Comparison of ENCODE assay signal across 19 cellular contexts in the genomic region with DNA sequence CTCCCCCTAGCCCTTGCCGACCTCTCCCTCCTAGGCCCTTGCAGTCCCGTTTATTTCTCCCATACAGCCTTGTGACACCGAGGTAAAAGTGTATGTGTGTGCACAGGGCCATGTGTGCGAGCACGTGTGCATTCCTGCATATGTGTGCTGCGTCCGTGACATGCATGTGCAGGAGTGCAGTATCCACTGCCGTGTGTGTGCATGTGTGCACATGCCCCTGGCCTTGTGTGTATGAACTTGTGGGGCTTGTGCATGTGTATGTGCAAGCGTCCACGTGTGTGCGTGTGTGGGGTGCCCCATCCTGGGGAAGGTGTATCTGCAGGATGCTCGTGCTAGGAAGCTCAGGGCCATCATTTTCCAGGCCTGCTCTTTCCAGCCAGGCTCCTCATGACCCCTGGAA. TPM values are rescaled to one million over a fixed set of nuclear protein-coding genes. Genes with fewer than 3 reads are reported as not detected.
A peak's percentile ranks its signal among the peaks of the same experiment; 100 is the strongest.
DNase-seq lines count a peak whose midpoint lies in the region; ATAC-seq, FAIRE-seq and TF ChIP-seq lines count a peak whose summit lies in the region.
"Had no signal": no experiment of that assay in that cellular context is flagged by ENCODE, and none has a peak within 500 bp of the region (broad histone marks: within the 10 kb centered on the region; RNA-seq: fewer than 3 reads in every experiment).

No MANE protein-coding gene starts in this region.

- no peak overlapping the region for H3K4me3 ChIP-seq in H1 (ENCODE audit: extremely low read depth in 1 of 4, insufficient read depth in 2 of 4, low read depth in 3 of 4, low read length in 4 of 4)
- no peak overlapping the region for H3K4me3 ChIP-seq in gastrocnemius medialis
- H3K4me3 ChIP-seq: HAP-1 had no signal

- 89% methylated on average over 12 of the region's 12 CpGs; no CpG with 5 or more reads in 1 of the 2 experiments for WGBS in H1 (ENCODE audit: extremely low coverage in 1 of 2, insufficient coverage in 1 of 2, insufficient read length in 1 of 2, insufficient replicate concordance in 2 of 2, low coverage in 1 of 2, low lambda C conversion rate in 2 of 2, missing lambda C conversion rate in 1 of 2), 2 experiments

- H2BK20ac ChIP-seq in H1 (ENCODE audit: low read length) = no peak overlapping the region

- H2BK120ac ChIP-seq in H1 (replicated peaks; ENCODE audit: low read depth, low read length) = no peak overlapping the region

- H3K4me1 ChIP-seq in H1 (replicated peaks in 1 of 4; ENCODE audit: control insufficient read depth in 3 of 4, insufficient read depth in 4 of 4, low read length in 3 of 4) = peaks cover 0 to 8% (median 2%) of the 10 kb centered on the region in 4 experiments; a peak in 1 of 7 replicates
- H3K4me1 ChIP-seq in gastrocnemius medialis = peaks cover 29 to 36% of the 10 kb centered on the region in 2 donors
- H3K4me1 ChIP-seq: HAP-1 had no signal

- no peak for ATAC-seq in stimulated activated effector memory CD8-positive, alpha-beta T cell treated with anti-CD3 and anti-CD28 coated beads, Interleukin-12 subunit alpha, Interleukin-12 subunit beta, amount 100 ng/mL, for 72 hours
- ATAC-seq in gastrocnemius medialis = no peak
- ATAC-seq in WTC11 = no peak

- H3K4me2 ChIP-seq in H1 (ENCODE audit: insufficient read depth in 1 of 2, low read depth in 2 of 2, low read length in 2 of 2) = no peak overlapping the region

- H3K79me2 ChIP-seq in H1 (ENCODE audit: control insufficient read depth in 1 of 2, insufficient read depth in 2 of 2, low read length in 2 of 2) = no peaks in the 10 kb centered on the region

- TF ChIP-seq EP300 in H1 (IDR thresholded peaks at IDR 0.05; ENCODE audit: borderline replicate concordance in 1 of 2, low read depth in 2 of 2, low read length in 2 of 2) = no peak

- no peak overlapping the region for H3K9ac ChIP-seq in H1 (replicated peaks in 1 of 4; ENCODE audit: extremely low read depth in 1 of 4, low read depth in 3 of 4, low read length in 3 of 4)

- H4K5ac ChIP-seq in H1 (ENCODE audit: insufficient read length, low read depth, low read length) = no peak overlapping the region

- peak overlapping the region; percentile 52 for H3K27ac Mint-ChIP-seq in stimulated activated effector memory CD8-positive, alpha-beta T cell treated with anti-CD3 and anti-CD28 coated beads, Interleukin-12 subunit alpha, Interleukin-12 subunit beta, amount 100 ng/mL, for 72 hours
- no peak overlapping the region for H3K27ac Mint-ChIP-seq in WTC11
- H3K27ac Mint-ChIP-seq: B cell had no signal

- no peaks in the 10 kb centered on the region for H3K9me3 Mint-ChIP-seq in stimulated activated effector memory CD8-positive, alpha-beta T cell treated with anti-CD3 and anti-CD28 coated beads, Interleukin-12 subunit alpha, Interleukin-12 subunit beta, amount 100 ng/mL, for 72 hours
- H3K9me3 Mint-ChIP-seq in WTC11 = no peaks in the 10 kb centered on the region
- H3K9me3 Mint-ChIP-seq: CD4-positive, alpha-beta memory T cell had no signal

- peak overlapping the region; percentile 74 for H4K91ac ChIP-seq in H1 (replicated peaks; ENCODE audit: insufficient read length, low read length)

- H3K27me3 Mint-ChIP-seq in WTC11 (ENCODE audit: low read depth) = no peaks in the 10 kb centered on the region
- H3K27me3 Mint-ChIP-seq: B cell; CD4-positive, alpha-beta memory T cell had no signal

- H3K18ac ChIP-seq in H1 (ENCODE audit: extremely low read depth, low read length) = no peak overlapping the region

- H3K36me3 Mint-ChIP-seq in stimulated activated effector memory CD8-positive, alpha-beta T cell treated with anti-CD3 and anti-CD28 coated beads, Interleukin-12 subunit alpha, Interleukin-12 subunit beta, amount 100 ng/mL, for 72 hours = peaks cover 6% of the 10 kb centered on the region
- no peaks in the 10 kb centered on the region for H3K36me3 Mint-ChIP-seq in WTC11

- no peak overlapping the region for H4K8ac ChIP-seq in H1 (ENCODE audit: extremely low read depth, insufficient read depth, low read length)

- H3K27ac ChIP-seq in RWPE1 (peak overlapping the region; percentile 87), H1 (ENCODE audit: low read depth, low read length) (no peak overlapping the region), gastrocnemius medialis (no peak overlapping the region)
- H3K27ac ChIP-seq: C4-2B had no signal

- H3K56ac ChIP-seq in H1 (replicated peaks; ENCODE audit: insufficient read length, low read depth, low read length) = no peak overlapping the region

- H3K9me3 ChIP-seq in H1 (ENCODE audit: insufficient read depth in 2 of 2, low read depth in 1 of 2, low read length in 1 of 2) (no peaks in the 10 kb centered on the region), gastrocnemius medialis (no peaks in the 10 kb centered on the region)
- H3K9me3 ChIP-seq: HAP-1 had no signal

- intact Hi-C loops in gastrocnemius medialis (cut with DNase I; ENCODE audit: low total_unique reads) = loop anchor here (2.0 kb wide), 1 partner anchor 136 kb away; a partner anchor contains a TSS

- no peaks in the 10 kb centered on the region; the same call in 1 of the 2 replicates for H3K79me1 ChIP-seq in H1 (ENCODE audit: low read depth, low read length)

- H2AK5ac ChIP-seq in H1 (ENCODE audit: low read depth, low read length) = no peak overlapping the region

- H3K4me1 Mint-ChIP-seq in stimulated activated effector memory CD8-positive, alpha-beta T cell treated with anti-CD3 and anti-CD28 coated beads, Interleukin-12 subunit alpha, Interleukin-12 subunit beta, amount 100 ng/mL, for 72 hours = peaks cover 18% of the 10 kb centered on the region
- H3K4me1 Mint-ChIP-seq in WTC11 = peaks cover 10% of the 10 kb centered on the region

- H2AFZ ChIP-seq in H1 (ENCODE audit: low read length) = no peak overlapping the region

- no peak overlapping the region; the same call in 1 of the 2 replicates for H2BK5ac ChIP-seq in H1 (ENCODE audit: low read depth, low read length)

- TF ChIP-seq CTCF in RWPE1 (conservative IDR thresholded peaks at IDR 0.05; ENCODE audit: low read depth) (no peak), H1 (IDR thresholded peaks at IDR 0.05; ENCODE audit: control extremely low read depth in 1 of 3, insufficient read depth in 1 of 3, low read depth in 1 of 3, low read length in 3 of 3) (no peak), gastrocnemius medialis (IDR thresholded peaks at IDR 0.05 in 4 of 5, conservative IDR thresholded peaks at IDR 0.05 in 1 of 5) (no peak), WTC11 (IDR thresholded peaks at IDR 0.05) (no peak)

- H3K27me3 ChIP-seq in H1 (replicated peaks in 1 of 4; ENCODE audit: control insufficient read depth in 3 of 4, extremely low read depth in 1 of 4, insufficient read depth in 3 of 4, low read length in 3 of 4) (no peaks in the 10 kb centered on the region; a peak in 1 of 7 replicates), gastrocnemius medialis (no peaks in the 10 kb centered on the region)

- H2BK12ac ChIP-seq in H1 (ENCODE audit: low read depth, low read length) = no peak overlapping the region

- H2BK15ac ChIP-seq in H1 (ENCODE audit: low read length) = no peak overlapping the region

- TF ChIP-seq POLR2A in H1 (IDR thresholded peaks at IDR 0.05; ENCODE audit: control extremely low read depth in 1 of 2, low read depth in 2 of 2, low read length in 2 of 2) (no peak), gastrocnemius medialis (IDR thresholded peaks at IDR 0.05) (no peak)

- no peaks in the 10 kb centered on the region for H3K36me3 ChIP-seq in H1 (ENCODE audit: control insufficient read depth in 2 of 4, insufficient read depth in 4 of 4, low read length in 3 of 4)
- peaks cover 0 to 52% of the 10 kb centered on the region in 2 donors for H3K36me3 ChIP-seq in gastrocnemius medialis
- H3K36me3 ChIP-seq: HAP-1 had no signal

- CTCF ChIA-PET in RWPE1 (lab: Yijun Ruan, JAX) (interaction anchor here (1.5 to 2.5 kb wide), 3 partner anchors 16 to 281 kb away, joined by 3 to 24 read pairs (median 17); a partner anchor contains a TSS), H1 (lab: Charles Lee; ENCODE audit: partially characterized antibody) (interaction anchor here (1.2 to 9.2 kb wide), 25 partner anchors 10 to 136 kb away, joined by 3 to 116 read pairs (median 14); a partner anchor contains a TSS), WTC11 (lab: Charles Lee) (interaction anchor here (1.8 to 4.2 kb wide), 13 partner anchors 11 to 381 kb away, joined by 5 to 115 read pairs (median 16); a partner anchor contains a TSS)

- H3K4me3 Mint-ChIP-seq in stimulated activated effector memory CD8-positive, alpha-beta T cell treated with anti-CD3 and anti-CD28 coated beads, Interleukin-12 subunit alpha, Interleukin-12 subunit beta, amount 100 ng/mL, for 72 hours = no peak overlapping the region
- H3K4me3 Mint-ChIP-seq in WTC11 = no peak overlapping the region
- H3K4me3 Mint-ChIP-seq: B cell; CD4-positive, alpha-beta memory T cell had no signal

- POLR2A ChIA-PET in RWPE1 (lab: Yijun Ruan, JAX; ENCODE audit: low non-redundant PET) = no interaction called here
- POLR2A ChIA-PET in H1 (lab: Charles Lee; ENCODE audit: partially characterized antibody) = interaction anchor here (1.3 kb wide), 1 partner anchor 82 kb away, joined by 4 read pairs; no protein-coding TSS in a partner anchor
- POLR2A ChIA-PET in WTC11 (lab: Charles Lee) = no interaction called here

- peaks cover 0 to 4% of the 10 kb centered on the region in 2 experiments for H4K20me1 ChIP-seq in H1 (replicated peaks in 1 of 2; ENCODE audit: control insufficient read depth in 1 of 2, insufficient read depth in 2 of 2, low read length in 2 of 2)

- TF ChIP-seq RAD21 in H1 (IDR thresholded peaks at IDR 0.05 in 1 of 2, conservative IDR thresholded peaks at IDR 0.05 in 1 of 2; ENCODE audit: low read depth in 2 of 2, low read length in 2 of 2) = no peak

- no peak overlapping the region for H3K23ac ChIP-seq in H1 (ENCODE audit: insufficient read length)

- DNase-seq in RWPE1 (ENCODE audit: low spot score) (no peak), H1 (ENCODE audit: low read depth in 1 of 2, low spot score in 2 of 2) (no peak), gastrocnemius medialis (no peak), WTC11 (ENCODE audit: low spot score) (no peak)
- no peak for DNase-seq in stimulated activated effector memory CD8-positive, alpha-beta T cell treated with anti-CD3 and anti-CD28 coated beads, Interleukin-12 subunit alpha, Interleukin-12 subunit beta, amount 100 ng/mL, for 72 hours (ENCODE audit: low spot score in 2 of 2)
- DNase-seq: CD4-positive, alpha-beta memory T cell; COR-L47; DMS153; DMS79 treated with DMSO at 0.1 percent for 48 hours; EL; GOT3 had no signal

- no peak overlapping the region for H3K14ac ChIP-seq in H1 (ENCODE audit: insufficient read length)

- no peak overlapping the region for H3K4ac ChIP-seq in H1 (replicated peaks; ENCODE audit: insufficient read length, low read depth, low read length)

- H3K23me2 ChIP-seq in H1 (ENCODE audit: low read depth, low read length) = peaks cover 2% of the 10 kb centered on the region

- in situ Hi-C loops in gastrocnemius medialis (cut with MboI; ENCODE audit: low sequenced_read_pairs in 4 of 4) = loop anchor here in 1 of 4 donors (5.0 kb wide), 1 partner anchor 134 kb away; a partner anchor contains a TSS

- FAIRE-seq in H1 (lab: Jason Lieb, UNC) = no peak
- FAIRE-seq: A204.1, D721Med, G401.6, GM12892, GM19239 had no signal

RNA-seq across cellular contexts. Expression of a gene that starts 6.6 kb away (rescaled TPM):
- 35.9 and 37.9 TPM in 2 replicates for total RNA-seq in H1 (2021; fragmentation: NEBNext Ultra II Directional; extraction: Animal tissue kit (Norgen Biotek cat#: 25700))
- 39.2 and 44.1 TPM in 2 replicates for polyA plus RNA-seq in H1 (2011; rRNA removed)
- polyA plus RNA-seq in H1 (2011; cell fraction: cytosol; rRNA removed) = 45.5 TPM
- 32.0 TPM for polyA plus RNA-seq in H1 (2011; cell fraction: nucleus; rRNA removed)
- 32.5 to 48.8 TPM (median 43.2 TPM) in 4 replicates for polyA plus RNA-seq in H1 (2012, experiment 1 of 2)
- polyA plus RNA-seq in H1 (2012, experiment 2 of 2) = 31.3 TPM
- polyA plus RNA-seq in H1 (2013, experiment 1 of 2) = 26.6 TPM
- 24.9 TPM for polyA plus RNA-seq in H1 (2013, experiment 2 of 2)
- polyA minus RNA-seq in H1 (2011; rRNA and poly(A)+ RNA removed) = 9.5 and 12.8 TPM in 2 replicates
- polyA minus RNA-seq in H1 (2011; cell fraction: cytosol; rRNA and poly(A)+ RNA removed) = 2.6 TPM
- polyA minus RNA-seq in H1 (2011; cell fraction: nucleus; rRNA and poly(A)+ RNA removed) = 6.3 TPM
- total RNA-seq in gastrocnemius medialis (100 to 1,000 TPM; 240 to 489 (median 359) TPM), WTC11 (2021) (27.5 to 34.9 TPM (median 34.4 TPM) in 3 replicates)

RNA-seq across cellular contexts. Expression of a gene that starts 16.4 kb away (rescaled TPM):
- total RNA-seq in H1 (2021; fragmentation: NEBNext Ultra II Directional; extraction: Animal tissue kit (Norgen Biotek cat#: 25700)) = 4.2 and 4.4 TPM in 2 replicates
- polyA plus RNA-seq in H1 (2011; rRNA removed) = 1.8 and 3.2 TPM in 2 replicates
- polyA plus RNA-seq in H1 (2011; cell fraction: cytosol; rRNA removed) = 1.1 TPM
- polyA plus RNA-seq in H1 (2011; cell fraction: nucleus; rRNA removed) = 2.7 TPM
- 3.7 to 5.2 TPM (median 4.0 TPM) in 4 replicates for polyA plus RNA-seq in H1 (2012, experiment 1 of 2)
- polyA plus RNA-seq in H1 (2012, experiment 2 of 2) = 2.6 TPM
- 6.7 TPM for polyA plus RNA-seq in H1 (2013, experiment 1 of 2)
- 7.6 TPM for polyA plus RNA-seq in H1 (2013, experiment 2 of 2)
- 1.4 and 2.4 TPM in 2 replicates for polyA minus RNA-seq in H1 (2011; rRNA and poly(A)+ RNA removed)
- polyA minus RNA-seq in H1 (2011; cell fraction: cytosol; rRNA and poly(A)+ RNA removed) = 2.3 TPM
- 2.5 TPM for polyA minus RNA-seq in H1 (2011; cell fraction: nucleus; rRNA and poly(A)+ RNA removed)
- total RNA-seq in gastrocnemius medialis (10 to 100 TPM; 27.4 to 49.8 (median 32.6) TPM), WTC11 (2021) (3.7 to 4.4 TPM (median 4.2 TPM) in 3 replicates)

RNA-seq across cellular contexts. Expression of a gene that starts 28.5 kb away (rescaled TPM):
- 37.7 and 43.7 TPM in 2 replicates for total RNA-seq in H1 (2021; fragmentation: NEBNext Ultra II Directional; extraction: Animal tissue kit (Norgen Biotek cat#: 25700))
- 64.4 and 72.9 TPM in 2 replicates for polyA plus RNA-seq in H1 (2011; rRNA removed)
- 60.4 TPM for polyA plus RNA-seq in H1 (2011; cell fraction: cytosol; rRNA removed)
- 54.5 TPM for polyA plus RNA-seq in H1 (2011; cell fraction: nucleus; rRNA removed)
- 22.5 to 37.7 TPM (median 31.4 TPM) in 4 replicates for polyA plus RNA-seq in H1 (2012, experiment 1 of 2)
- polyA plus RNA-seq in H1 (2012, experiment 2 of 2) = 33.2 TPM
- 27.2 TPM for polyA plus RNA-seq in H1 (2013, experiment 1 of 2)
- 27.7 TPM for polyA plus RNA-seq in H1 (2013, experiment 2 of 2)
- 40.3 and 44.6 TPM in 2 replicates for polyA minus RNA-seq in H1 (2011; rRNA and poly(A)+ RNA removed)
- polyA minus RNA-seq in H1 (2011; cell fraction: cytosol; rRNA and poly(A)+ RNA removed) = 18.6 TPM
- 23.3 TPM for polyA minus RNA-seq in H1 (2011; cell fraction: nucleus; rRNA and poly(A)+ RNA removed)
- 10 to 100 TPM; 46.7 to 69.3 (median 56.9) TPM for total RNA-seq in gastrocnemius medialis
- 45.1 to 47.5 TPM (median 45.3 TPM) in 3 replicates for total RNA-seq in WTC11 (2021)

RNA-seq across cellular contexts. Expression of a gene that starts 46.0 kb away (rescaled TPM):
- total RNA-seq in H1 (2021; fragmentation: NEBNext Ultra II Directional; extraction: Animal tissue kit (Norgen Biotek cat#: 25700)) = 21.8 and 27.0 TPM in 2 replicates
- 34.1 and 49.5 TPM in 2 replicates for polyA plus RNA-seq in H1 (2011; rRNA removed)
- 27.6 TPM for polyA plus RNA-seq in H1 (2011; cell fraction: cytosol; rRNA removed)
- 38.3 TPM for polyA plus RNA-seq in H1 (2011; cell fraction: nucleus; rRNA removed)
- polyA plus RNA-seq in H1 (2012, experiment 1 of 2) = 11.6 to 21.8 TPM (median 18.9 TPM) in 4 replicates
- polyA plus RNA-seq in H1 (2012, experiment 2 of 2) = 18.6 TPM
- 26.2 TPM for polyA plus RNA-seq in H1 (2013, experiment 1 of 2)
- polyA plus RNA-seq in H1 (2013, experiment 2 of 2) = 25.6 TPM
- polyA minus RNA-seq in H1 (2011; rRNA and poly(A)+ RNA removed) = 16.4 and 19.0 TPM in 2 replicates
- polyA minus RNA-seq in H1 (2011; cell fraction: cytosol; rRNA and poly(A)+ RNA removed) = 32.7 TPM
- polyA minus RNA-seq in H1 (2011; cell fraction: nucleus; rRNA and poly(A)+ RNA removed) = 24.5 TPM
- 10 to 100 TPM; 11.2 to 48.4 (median 23.6) TPM for total RNA-seq in gastrocnemius medialis
- 25.1 to 25.7 TPM (median 25.4 TPM) in 3 replicates for total RNA-seq in WTC11 (2021)

RNA-seq across cellular contexts. Expression of a gene that starts 59.7 kb away (rescaled TPM):
- total RNA-seq in H1 (2021; fragmentation: NEBNext Ultra II Directional; extraction: Animal tissue kit (Norgen Biotek cat#: 25700)) = 12.2 and 13.4 TPM in 2 replicates
- 15.4 and 27.4 TPM in 2 replicates for polyA plus RNA-seq in H1 (2011; rRNA removed)
- polyA plus RNA-seq in H1 (2011; cell fraction: cytosol; rRNA removed) = 15.3 TPM
- polyA plus RNA-seq in H1 (2011; cell fraction: nucleus; rRNA removed) = 42.3 TPM
- 11.0 to 14.5 TPM (median 13.0 TPM) in 4 replicates for polyA plus RNA-seq in H1 (2012, experiment 1 of 2)
- polyA plus RNA-seq in H1 (2012, experiment 2 of 2) = 10.5 TPM
- polyA plus RNA-seq in H1 (2013, experiment 1 of 2) = 12.9 TPM
- polyA plus RNA-seq in H1 (2013, experiment 2 of 2) = 11.8 TPM
- 1.8 and 4.1 TPM in 2 replicates for polyA minus RNA-seq in H1 (2011; rRNA and poly(A)+ RNA removed)
- 16.4 TPM for polyA minus RNA-seq in H1 (2011; cell fraction: cytosol; rRNA and poly(A)+ RNA removed)
- 10.7 TPM for polyA minus RNA-seq in H1 (2011; cell fraction: nucleus; rRNA and poly(A)+ RNA removed)
- total RNA-seq in gastrocnemius medialis (1 to 10 TPM in 1 of 4 donors, not detected in 3; 4.2 TPM), WTC11 (2021) (15.8 to 20.2 TPM (median 16.8 TPM) in 3 replicates)
